22 cellular contexts compared by ENCODE assay signal in the genomic region with DNA sequence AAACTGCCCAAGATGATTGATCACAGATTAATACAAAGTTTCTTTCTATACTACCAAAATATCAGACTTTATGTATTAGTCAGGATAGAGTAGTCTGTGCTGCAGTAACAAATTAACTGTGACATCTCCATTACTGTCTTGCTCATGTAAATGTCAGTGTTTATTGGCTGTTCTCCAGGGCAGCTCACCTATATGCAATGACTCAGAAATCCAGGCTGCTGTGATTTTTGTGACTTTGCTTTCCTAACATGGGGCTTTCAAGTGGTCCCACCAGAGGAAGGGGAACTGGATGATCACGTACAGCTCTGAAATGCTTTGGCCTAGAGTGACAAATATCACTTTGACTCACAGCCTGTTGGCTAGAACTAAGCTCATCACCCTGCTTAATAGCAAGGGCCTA. TPM values are rescaled to one million over a fixed set of nuclear protein-coding genes. Genes with fewer than 3 reads are reported as not detected.
DNase-seq lines count a peak whose midpoint lies in the region; ATAC-seq and TF ChIP-seq lines count a peak whose summit lies in the region.
"Had no signal": no experiment of that assay in that cellular context is flagged by ENCODE, and none has a peak within 500 bp of the region (broad histone marks: within the 10 kb centered on the region; RNA-seq: fewer than 3 reads in every experiment).

No MANE protein-coding gene starts in this region.

- H3K9me3 ChIP-seq in Caco-2, result no peaks in the 10 kb centered on the region

- no peak overlapping the region for H3K27ac Mint-ChIP-seq in activated CD4-positive, alpha-beta T cell treated with anti-CD3 and anti-CD28 coated beads for 36 hours
- no peak overlapping the region for H3K27ac Mint-ChIP-seq in activated CD4-positive, alpha-beta T cell treated with anti-CD3 and anti-CD28 coated beads, Interleukin-2, amount 10 ng/mL, durations not matched to agents 7 days and 5 days
- H3K27ac Mint-ChIP-seq in Caco-2 (ENCODE audit: unreplicated experiment), result peak overlapping the region; percentile 78
- H3K27ac Mint-ChIP-seq: B cell; CD8-positive, alpha-beta T cell had no signal

- POLR2A ChIA-PET in activated CD4-positive, alpha-beta T cell treated with anti-CD3 and anti-CD28 coated beads for 36 hours (lab: Charles Lee), result no interaction called here
- POLR2A ChIA-PET in activated CD4-positive, alpha-beta T cell treated with anti-CD3 and anti-CD28 coated beads, Interleukin-2, amount 10 ng/mL, durations not matched to agents 7 days and 5 days (lab: Charles Lee), result no interaction called here
- POLR2A ChIA-PET in Caco-2 (lab: Charles Lee), result interaction anchor here (0.9 to 1.7 kb wide), 3 partner anchors 10 to 392 kb away, joined by 3 to 5 read pairs (median 4); partner anchors contain the start of genes PLS1 and U2SURP
- POLR2A ChIA-PET in GM10248 (lab: Yijun Ruan, JAX), result no interaction called here

- peak; percentile 44 for ATAC-seq in activated CD4-positive, alpha-beta T cell treated with anti-CD3 and anti-CD28 coated beads for 36 hours
- ATAC-seq: CD8-positive, alpha-beta T cell; Panc1 had no signal

- H3K27me3 ChIP-seq in Caco-2 (replicated peaks; ENCODE audit: control insufficient read depth, insufficient read depth, low read length), result no peaks in the 10 kb centered on the region

- H3K36me3 Mint-ChIP-seq in activated CD4-positive, alpha-beta T cell treated with anti-CD3 and anti-CD28 coated beads for 36 hours (ENCODE audit: low read depth), result no peaks in the 10 kb centered on the region
- H3K36me3 Mint-ChIP-seq in activated CD4-positive, alpha-beta T cell treated with anti-CD3 and anti-CD28 coated beads, Interleukin-2, amount 10 ng/mL, durations not matched to agents 7 days and 5 days (ENCODE audit: low read depth), result no peaks in the 10 kb centered on the region
- H3K36me3 Mint-ChIP-seq in Caco-2 (ENCODE audit: insufficient read depth, unreplicated experiment), result no peaks in the 10 kb centered on the region
- H3K36me3 Mint-ChIP-seq: CD8-positive, alpha-beta T cell had no signal

- peaks cover 27% of the 10 kb centered on the region for H3K4me1 ChIP-seq in Caco-2

- H3K27me3 Mint-ChIP-seq in activated CD4-positive, alpha-beta T cell treated with anti-CD3 and anti-CD28 coated beads for 36 hours, result no peaks in the 10 kb centered on the region
- no peaks in the 10 kb centered on the region for H3K27me3 Mint-ChIP-seq in activated CD4-positive, alpha-beta T cell treated with anti-CD3 and anti-CD28 coated beads, Interleukin-2, amount 10 ng/mL, durations not matched to agents 7 days and 5 days
- H3K27me3 Mint-ChIP-seq in Caco-2 (ENCODE audit: insufficient read depth, unreplicated experiment), result no peaks in the 10 kb centered on the region
- H3K27me3 Mint-ChIP-seq: B cell had no signal

- CTCF ChIA-PET in activated CD4-positive, alpha-beta T cell treated with anti-CD3 and anti-CD28 coated beads for 36 hours (lab: Charles Lee), result interaction anchor here (0.9 to 1.7 kb wide), 3 partner anchors 11 to 42 kb away, joined by 3 to 5 read pairs (median 3); no protein-coding TSS in a partner anchor
- CTCF ChIA-PET in activated CD4-positive, alpha-beta T cell treated with anti-CD3 and anti-CD28 coated beads, Interleukin-2, amount 10 ng/mL, durations not matched to agents 7 days and 5 days (lab: Charles Lee), result interaction anchor here (0.6 to 1.8 kb wide), 4 partner anchors 15 to 298 kb away, joined by 3 to 5 read pairs (median 3); no protein-coding TSS in a partner anchor
- CTCF ChIA-PET in Caco-2 (lab: Charles Lee), result interaction anchor here (0.8 to 1.7 kb wide), 2 partner anchors 22 to 71 kb away, joined by 4 to 6 read pairs; no protein-coding TSS in a partner anchor
- CTCF ChIA-PET in GM10248 (lab: Yijun Ruan, JAX), result interaction anchor here (0.9 to 1.7 kb wide), 4 partner anchors 17 to 219 kb away, joined by 3 to 4 read pairs (median 4); no protein-coding TSS in a partner anchor

- intact Hi-C loops in activated CD4-positive, alpha-beta T cell treated with anti-CD3 and anti-CD28 coated beads for 36 hours (cut with DNase I, micrococcal nuclease), result loop anchor here in 1 of 2 experiments (10.0 kb wide), 1 partner anchor 56 kb away; no protein-coding TSS in a partner anchor
- intact Hi-C loops in Caco-2 (cut with micrococcal nuclease; ENCODE audit: unreplicated experiment), result no loop called here

- H3K4me3 Mint-ChIP-seq in activated CD4-positive, alpha-beta T cell treated with anti-CD3 and anti-CD28 coated beads for 36 hours, result no peak overlapping the region
- H3K4me3 Mint-ChIP-seq in activated CD4-positive, alpha-beta T cell treated with anti-CD3 and anti-CD28 coated beads, Interleukin-2, amount 10 ng/mL, durations not matched to agents 7 days and 5 days, result no peak overlapping the region
- no peak overlapping the region for H3K4me3 Mint-ChIP-seq in Caco-2 (ENCODE audit: unreplicated experiment)
- H3K4me3 Mint-ChIP-seq: B cell; CD8-positive, alpha-beta T cell had no signal

- H3K4me1 Mint-ChIP-seq in activated CD4-positive, alpha-beta T cell treated with anti-CD3 and anti-CD28 coated beads for 36 hours, result no peaks in the 10 kb centered on the region
- no peaks in the 10 kb centered on the region for H3K4me1 Mint-ChIP-seq in activated CD4-positive, alpha-beta T cell treated with anti-CD3 and anti-CD28 coated beads, Interleukin-2, amount 10 ng/mL, durations not matched to agents 7 days and 5 days
- H3K4me1 Mint-ChIP-seq in Caco-2 (ENCODE audit: low read depth, unreplicated experiment), result peaks cover 6% of the 10 kb centered on the region
- H3K4me1 Mint-ChIP-seq: B cell had no signal

- no peaks in the 10 kb centered on the region for H3K9me3 Mint-ChIP-seq in activated CD4-positive, alpha-beta T cell treated with anti-CD3 and anti-CD28 coated beads for 36 hours (ENCODE audit: low read depth)
- no peaks in the 10 kb centered on the region for H3K9me3 Mint-ChIP-seq in activated CD4-positive, alpha-beta T cell treated with anti-CD3 and anti-CD28 coated beads, Interleukin-2, amount 10 ng/mL, durations not matched to agents 7 days and 5 days
- no peaks in the 10 kb centered on the region for H3K9me3 Mint-ChIP-seq in Caco-2 (ENCODE audit: unreplicated experiment)
- H3K9me3 Mint-ChIP-seq: CD8-positive, alpha-beta T cell had no signal

- no peak for TF ChIP-seq CTCF in Caco-2 (IDR thresholded peaks at IDR 0.05; ENCODE audit: insufficient read depth in 1 of 2, low read depth in 1 of 2, low read length in 1 of 2, severe bottlenecking in 1 of 2, unreplicated experiment in 1 of 2)
- TF ChIP-seq CTCF in epithelial cell of esophagus (IDR thresholded peaks at IDR 0.05; ENCODE audit: insufficient read depth, low read depth, low read length, missing control alignments), result no peak
- TF ChIP-seq CTCF in GM10248 (IDR thresholded peaks at IDR 0.05; ENCODE audit: control extremely low read depth, extremely low read depth, low read depth, missing control alignments), result no peak

- no peaks in the 10 kb centered on the region for H3K36me3 ChIP-seq in Caco-2 (ENCODE audit: control insufficient read depth, insufficient read depth, low read length)

- no peak overlapping the region for H3K4me3 ChIP-seq in Caco-2 (ENCODE audit: low read depth, low read length)
- H3K4me3 ChIP-seq in epithelial cell of esophagus (ENCODE audit: low read length), result no peak overlapping the region

- no peak for DNase-seq in activated CD4-positive, alpha-beta T cell treated with anti-CD3 and anti-CD28 coated beads for 36 hours
- DNase-seq in activated CD4-positive, alpha-beta T cell treated with anti-CD3 and anti-CD28 coated beads, Interleukin-2, amount 10 ng/mL, durations not matched to agents 7 days and 5 days, result no peak
- no peak for DNase-seq in Caco-2
- peak; percentile 6 for DNase-seq in NCI-H69 (lab: John Stamatoyannopoulos, UW)
- DNase-seq in epithelial cell of esophagus (ENCODE audit: low read depth), result peak; percentile 19
- no peak for DNase-seq in GM19238 (ENCODE audit: insufficient read length, low spot score)
- DNase-seq in GM10248 (ENCODE audit: extremely low spot score), result no peak
- no peak for DNase-seq in HuH-7 (ENCODE audit: low spot score)
- DNase-seq: CD8-positive, alpha-beta T cell; DMS 273 treated with DMSO at 0.1 percent for 48 hours; DMS79; EL; GF-D8; KBM-7; MV-4-11; NCI-H1105 treated with DMSO at 0.1 percent for 48 hours; NCI-H146; NCI-H1930; NCI-H526 treated with DMSO at 0.1 percent for 48 hours; SHP77 treated with DMSO at 0.1 percent for 48 hours had no signal

- BruUV-seq in Caco-2 (replicated peaks; lab: Mats Ljungman, UMichigan), result no TSS peak

RNA-seq across cellular contexts. Expression of gene PLS1, which starts 12.9 kb away (rescaled TPM):
- total RNA-seq in activated CD4-positive, alpha-beta T cell treated with anti-CD3 and anti-CD28 coated beads for 36 hours, result 1 to 10 TPM; 5.1 to 5.4 TPM
- 1 to 10 TPM; 2.1 to 2.6 TPM for total RNA-seq in activated CD4-positive, alpha-beta T cell treated with anti-CD3 and anti-CD28 coated beads, Interleukin-2, amount 10 ng/mL, durations not matched to agents 7 days and 5 days
- 19.2 and 23.6 TPM in 2 replicates for total RNA-seq in Caco-2 (2022)

RNA-seq across cellular contexts. Expression of gene ATR, which starts 30.6 kb away (rescaled TPM):
- total RNA-seq in activated CD4-positive, alpha-beta T cell treated with anti-CD3 and anti-CD28 coated beads for 36 hours, result 10 to 100 TPM; 36.1 to 39.9 TPM
- 10 to 100 TPM; 31.5 to 31.8 TPM for total RNA-seq in activated CD4-positive, alpha-beta T cell treated with anti-CD3 and anti-CD28 coated beads, Interleukin-2, amount 10 ng/mL, durations not matched to agents 7 days and 5 days
- total RNA-seq in Caco-2 (2022), result 17.2 and 17.5 TPM in 2 replicates

Comparison
In these comparisons a context has a peak if more than half of its experiments do, and no peak if none do; other contexts are left out.
1. DNase-seq: peak in NCI-H69 (single experiment) and epithelial cell of esophagus (single experiment); none in activated CD4-positive, alpha-beta T cell treated with anti-CD3 and anti-CD28 coated beads for 36 hours (single experiment), activated CD4-positive, alpha-beta T cell treated with anti-CD3 and anti-CD28 coated beads, Interleukin-2, amount 10 ng/mL, durations not matched to agents 7 days and 5 days (single experiment), Caco-2 (0 of 2), GM19238 (single experiment), GM10248 (single experiment) and HuH-7 (single experiment).